1 cellular context compared by ENCODE assay signal in genomic region chr15:34737379-34737928, GRCh38.
TF ChIP-seq lines count a peak whose summit lies in the region.

No MANE protein-coding gene starts in this region.

TF ChIP-seq in WTC11, 78 proteins besides CTCF, POLR2A, EP300 and RAD21 (continued from another document):
- no peak for TF ChIP-seq STAT6 (CRISPR knock-in tag; conservative IDR thresholded peaks at IDR 0.05; ENCODE audit: low read depth)
- no peak for TF ChIP-seq ZNF263 (CRISPR knock-in tag; IDR thresholded peaks at IDR 0.05; ENCODE audit: low read depth)
- TF ChIP-seq IRF2 (CRISPR knock-in tag; IDR thresholded peaks at IDR 0.05; ENCODE audit: borderline replicate concordance, low read depth): no peak
- no peak for TF ChIP-seq ZNF121 (CRISPR knock-in tag; IDR thresholded peaks at IDR 0.05)
- TF ChIP-seq ZNF423 (CRISPR knock-in tag; IDR thresholded peaks at IDR 0.05): no peak
- TF ChIP-seq JAZF1 (CRISPR knock-in tag; IDR thresholded peaks at IDR 0.05): no peak
- no peak for TF ChIP-seq ZNF138 (CRISPR knock-in tag; conservative IDR thresholded peaks at IDR 0.05)
- TF ChIP-seq JUN (CRISPR knock-in tag; IDR thresholded peaks at IDR 0.05): no peak
- TF ChIP-seq SMAD3 (CRISPR knock-in tag; IDR thresholded peaks at IDR 0.05; ENCODE audit: borderline replicate concordance): no peak
- TF ChIP-seq ERG (CRISPR knock-in tag; IDR thresholded peaks at IDR 0.05): no peak
- TF ChIP-seq FOXK1 (CRISPR knock-in tag; IDR thresholded peaks at IDR 0.05): no peak
- TF ChIP-seq E2F5 (CRISPR knock-in tag; IDR thresholded peaks at IDR 0.05): no peak
- no peak for TF ChIP-seq SMAD4 (CRISPR knock-in tag; IDR thresholded peaks at IDR 0.05)
- TF ChIP-seq ETV6 (CRISPR knock-in tag; IDR thresholded peaks at IDR 0.05): no peak
- TF ChIP-seq GRHL2 (CRISPR knock-in tag; IDR thresholded peaks at IDR 0.05; ENCODE audit: insufficient replicate concordance, severe bottlenecking): no peak
- no peak for TF ChIP-seq TEAD4 (CRISPR knock-in tag; IDR thresholded peaks at IDR 0.05)
